ENCODE assay signal across 8 cellular contexts in genomic region chr9:93097496-93098205, GRCh38. TPM values are rescaled to one million over a fixed set of nuclear protein-coding genes. Genes with fewer than 3 reads are reported as not detected.
DNase-seq lines count a peak whose midpoint lies in the region; ATAC-seq and TF ChIP-seq lines count a peak whose summit lies in the region.

No MANE protein-coding gene starts in this region.

- peak overlapping the region; percentile 92 for H3K4me3 ChIP-seq in RWPE2 (ENCODE audit: severe bottlenecking)
- peak overlapping the region; percentile 70 to 99 (median 78) for H3K4me3 ChIP-seq in esophagus muscularis mucosa

- intact Hi-C loops in esophagus muscularis mucosa (cut with DNase I): loop anchor here (5.0 kb wide), 1 partner anchor 35 kb away; the partner anchor contains the start of gene NINJ1

- H3K9me3 ChIP-seq in RWPE2 (ENCODE audit: severe bottlenecking) (no peaks in the 10 kb centered on the region), esophagus muscularis mucosa (no peaks in the 10 kb centered on the region)

- peak in 9 of 14 donors; percentile 22 to 71 (median 57) for DNase-seq in C1 segment of cervical spinal cord (lab: John Stamatoyannopoulos, UW)
- peak; percentile 32 for DNase-seq in RWPE2 (ENCODE audit: low spot score)
- DNase-seq in esophagus muscularis mucosa (ENCODE audit: extremely low spot score): no peak
- DNase-seq in nucleus accumbens (lab: John Stamatoyannopoulos, UW): peak in 32 of 56 donors; percentile 9 to 80 (median 33)
- no peak for DNase-seq in DMS79 treated with DMSO at 0.1 percent for 48 hours (lab: John Stamatoyannopoulos, UW)
- DNase-seq in NCI-H446 treated with DMSO at 0.1 percent for 48 hours (lab: John Stamatoyannopoulos, UW): no peak
- DNase-seq in dermis blood vessel endothelial cell: no peak
- no peak for DNase-seq in NCI-H1105 treated with DMSO at 0.1 percent for 48 hours (lab: John Stamatoyannopoulos, UW)

- H3K36me3 ChIP-seq in RWPE2 (ENCODE audit: low read depth): peaks cover 7% of the 10 kb centered on the region; the same call in 1 of the 2 replicates
- no peaks in the 10 kb centered on the region for H3K36me3 ChIP-seq in esophagus muscularis mucosa

- peaks cover 21% of the 10 kb centered on the region for H3K4me1 ChIP-seq in RWPE2 (ENCODE audit: insufficient read depth, poor library complexity, severe bottlenecking)
- peaks cover 52 to 63% (median 61%) of the 10 kb centered on the region in 4 donors for H3K4me1 ChIP-seq in esophagus muscularis mucosa

- H3K27me3 ChIP-seq in RWPE2 (ENCODE audit: insufficient read depth, poor library complexity, severe bottlenecking) (no peaks in the 10 kb centered on the region), esophagus muscularis mucosa (no peaks in the 10 kb centered on the region)

- TF ChIP-seq EP300 in esophagus muscularis mucosa (IDR thresholded peaks at IDR 0.05): no peak

- TF ChIP-seq CTCF in RWPE2 (IDR thresholded peaks at IDR 0.05; ENCODE audit: poor library complexity, severe bottlenecking): no peak
- no peak for TF ChIP-seq CTCF in esophagus muscularis mucosa (IDR thresholded peaks at IDR 0.05)

- 90% methylated on average over 8 of the region's 11 CpGs for WGBS in esophagus muscularis mucosa

- ATAC-seq in RWPE2 (ENCODE audit: low read depth): no peak

- H3K27ac ChIP-seq in RWPE2 (ENCODE audit: poor library complexity, severe bottlenecking): peak overlapping the region; percentile 75
- H3K27ac ChIP-seq in esophagus muscularis mucosa (replicated peaks in 1 of 4): peak overlapping the region; percentile 91 to 99 (median 94)

- TF ChIP-seq POLR2A in esophagus muscularis mucosa (IDR thresholded peaks at IDR 0.05; ENCODE audit: low read depth): no peak

RNA-seq across cellular contexts. Expression of gene CARD19, which starts 1.6 kb away (rescaled TPM):
- total RNA-seq in esophagus muscularis mucosa: 10 to 100 TPM; 54.0 to 83.6 (median 78.1) TPM
- 70.2 and 74.4 TPM in 2 replicates for total RNA-seq in dermis blood vessel endothelial cell

RNA-seq across cellular contexts. Expression of gene NINJ1, which starts 36.4 kb away (rescaled TPM):
- total RNA-seq in esophagus muscularis mucosa (10 to 100 TPM; 69.3 to 90.6 (median 72.7) TPM), dermis blood vessel endothelial cell (35.4 and 52.0 TPM in 2 replicates)

RNA-seq across cellular contexts. Expression of gene SUSD3, which starts 39.1 kb away (rescaled TPM):
- total RNA-seq in esophagus muscularis mucosa: 1 to 10 TPM in 3 of 4 donors, under 1 TPM in 1; 0.83 to 3.3 (median 1.4) TPM
- total RNA-seq in dermis blood vessel endothelial cell: not detected in 2 replicates

Comparison
In these comparisons a context has a peak if more than half of its experiments do, and no peak if none do; other contexts are left out.
1. DNase-seq: peak in C1 segment of cervical spinal cord (9 of 14), RWPE2 (single experiment) and nucleus accumbens (32 of 56); none in esophagus muscularis mucosa (single experiment), DMS79 treated with DMSO at 0.1 percent for 48 hours (single experiment), NCI-H446 treated with DMSO at 0.1 percent for 48 hours (single experiment), dermis blood vessel endothelial cell (single experiment) and NCI-H1105 treated with DMSO at 0.1 percent for 48 hours (single experiment).